ENCODE assay signal across 21 cellular contexts in genomic region chr14:57405562-57405961, GRCh38.
"Had no signal": no experiment of that assay in that cellular context is flagged by ENCODE, and none has a peak within 500 bp of the region (broad histone marks: within the 10 kb centered on the region; RNA-seq: fewer than 3 reads in every experiment).

No MANE protein-coding gene starts in this region.

- H3K4me1 ChIP-seq: colonic mucosa had no signal

- H2AFZ ChIP-seq: parathyroid adenoma had no signal

- DNase-seq: activated CD4-positive, alpha-beta T cell treated with anti-CD3 and anti-CD28 coated beads, Interleukin-2, amount 50 U/mL, for 1 hour; activated CD4-positive, CD25-positive, alpha-beta regulatory T cell treated with anti-CD3 and anti-CD28 coated beads, Interleukin-2, amount 50 U/mL, for 72 hours; activated CD8-positive, alpha-beta T cell treated with anti-CD3 and anti-CD28 coated beads, Interleukin-2, amount 10 ng/mL, durations not matched to agents 7 days and 5 days; activated naive CD4-positive, alpha-beta T cell; activated naive CD8-positive, alpha-beta T cell treated with anti-CD3 and anti-CD28 coated beads for 36 hours; colonic mucosa; dorsolateral prefrontal cortex; kidney glomerular epithelial cell; left lung; midbrain; nephron progenitor cell; nucleus accumbens; right cardiac atrium; stimulated activated CD4-positive, alpha-beta T cell treated with anti-CD3 and anti-CD28 coated beads, Interleukin-4, amount 100 ng/mL, for 24 hours; stimulated activated naive CD4-positive, alpha-beta T cell treated with Interleukin-2 at 50 U/mL for 16 hours; upper lobe of left lung had no signal

- H3K27ac Mint-ChIP-seq: activated CD8-positive, alpha-beta T cell treated with anti-CD3 and anti-CD28 coated beads, Interleukin-2, amount 10 ng/mL, durations not matched to agents 7 days and 5 days; activated naive CD8-positive, alpha-beta T cell treated with anti-CD3 and anti-CD28 coated beads for 36 hours; activated T-helper 2 cell treated with anti-CD3 and anti-CD28 coated beads, Interferon-gamma antibody, Interleukin-2, Interleukin-4, amounts not matched to agents 10 μg/mL and 5 μg/mL and 100 μg/mL, durations not matched to agents 14 hours and 24 hours and 36 hours; nephron progenitor cell had no signal

- H3K4me3 ChIP-seq: colonic mucosa, dorsolateral prefrontal cortex, left lung, lung, upper lobe of left lung had no signal

- ATAC-seq: activated CD8-positive, alpha-beta T cell treated with anti-CD3 and anti-CD28 coated beads, Interleukin-2, amount 10 ng/mL, durations not matched to agents 7 days and 5 days; left lung; right cardiac atrium had no signal

- H3K27me3 Mint-ChIP-seq: activated naive CD8-positive, alpha-beta T cell treated with anti-CD3 and anti-CD28 coated beads for 36 hours had no signal

- H3K9ac ChIP-seq: parathyroid adenoma had no signal

- H3K4me3 Mint-ChIP-seq: activated CD8-positive, alpha-beta T cell treated with anti-CD3 and anti-CD28 coated beads, Interleukin-2, amount 10 ng/mL, durations not matched to agents 7 days and 5 days; activated naive CD8-positive, alpha-beta T cell treated with anti-CD3 and anti-CD28 coated beads for 36 hours; nephron progenitor cell had no signal

- H3K4me1 Mint-ChIP-seq: nephron progenitor cell had no signal

- H3K27ac ChIP-seq: colonic mucosa, epithelial cell of prostate, left lung, parathyroid adenoma, upper lobe of left lung, VCaP had no signal

- H3K9me3 ChIP-seq: colonic mucosa, left lung, upper lobe of left lung had no signal

- H3K27me3 ChIP-seq: colonic mucosa, dorsolateral prefrontal cortex, left lung, upper lobe of left lung had no signal

- H3K9me3 Mint-ChIP-seq: activated naive CD8-positive, alpha-beta T cell treated with anti-CD3 and anti-CD28 coated beads for 36 hours; activated T-helper 2 cell treated with anti-CD3 and anti-CD28 coated beads, Interferon-gamma antibody, Interleukin-2, Interleukin-4, amounts not matched to agents 10 μg/mL and 5 μg/mL and 100 μg/mL, durations not matched to agents 14 hours and 24 hours and 36 hours; nephron progenitor cell had no signal

- H3K36me3 ChIP-seq: colonic mucosa had no signal
